Comparison of ENCODE assay signal across 25 cellular contexts in genomic region chr4:147122697-147123472, GRCh38.
DNase-seq lines count a peak whose midpoint lies in the region; ATAC-seq and TF ChIP-seq lines count a peak whose summit lies in the region.
"Had no signal": no experiment of that assay in that cellular context is flagged by ENCODE, and none has a peak within 500 bp of the region (broad histone marks: within the 10 kb centered on the region; RNA-seq: fewer than 3 reads in every experiment).

No MANE protein-coding gene starts in this region.

- H3K36me3 ChIP-seq in right atrium auricular region (no peaks in the 10 kb centered on the region), fibroblast of lung (ENCODE audit: control insufficient read depth, insufficient read depth, low read length) (no peaks in the 10 kb centered on the region), HAP-1 (replicated peaks) (no peaks in the 10 kb centered on the region), tibial artery (no peaks in the 10 kb centered on the region)
- H3K36me3 ChIP-seq: SJCRH30 had no signal

- H3K9me3 ChIP-seq in right atrium auricular region = no peaks in the 10 kb centered on the region
- H3K9me3 ChIP-seq in fibroblast of lung (ENCODE audit: control insufficient read depth, insufficient read depth, low read depth, low read length) = no peaks in the 10 kb centered on the region
- no peaks in the 10 kb centered on the region for H3K9me3 ChIP-seq in HAP-1
- no peaks in the 10 kb centered on the region for H3K9me3 ChIP-seq in tibial artery
- H3K9me3 ChIP-seq: Caco-2, SJCRH30 had no signal

- peaks cover 0 to 15% of the 10 kb centered on the region in 2 donors for H3K4me1 ChIP-seq in right atrium auricular region
- no peaks in the 10 kb centered on the region for H3K4me1 ChIP-seq in fibroblast of lung (ENCODE audit: control insufficient read depth, extremely low read depth, insufficient read depth, low read length)
- H3K4me1 ChIP-seq in HAP-1 = no peaks in the 10 kb centered on the region
- peaks cover 0 to 23% (median 6%) of the 10 kb centered on the region in 4 donors for H3K4me1 ChIP-seq in tibial artery
- H3K4me1 ChIP-seq: Caco-2, SJCRH30 had no signal

- H4K20me1 ChIP-seq in fibroblast of lung (ENCODE audit: control insufficient read depth, extremely low read depth, insufficient read depth, low read length) = no peaks in the 10 kb centered on the region

- peak overlapping the region; percentile 23 for H3K4me2 ChIP-seq in fibroblast of lung (ENCODE audit: extremely low read depth, insufficient read depth, low read length)
- H3K4me2 ChIP-seq: KMS-11 had no signal

- no peak overlapping the region for H2AFZ ChIP-seq in fibroblast of lung (ENCODE audit: low read length)

- H3K79me2 ChIP-seq in fibroblast of lung (ENCODE audit: control insufficient read depth, insufficient read depth, low read length) = no peaks in the 10 kb centered on the region

- intact Hi-C loops in Right ventricle myocardium superior (cut with DNase I) (no loop called here), tibial artery (cut with DNase I; ENCODE audit: low total_unique reads) (no loop called here)

- no peak overlapping the region for H3K9ac ChIP-seq in fibroblast of lung (ENCODE audit: insufficient read depth, low read length)
- H3K9ac ChIP-seq: KMS-11 had no signal

- H3K4me3 ChIP-seq in right atrium auricular region (no peak overlapping the region), fibroblast of lung (replicated peaks in 1 of 4; ENCODE audit: control extremely low read depth in 1 of 4, insufficient read depth in 1 of 4, low read depth in 3 of 4, low read length in 4 of 4) (no peak overlapping the region), HAP-1 (no peak overlapping the region), tibial artery (no peak overlapping the region)
- H3K4me3 ChIP-seq: GM12878, SJCRH30 had no signal

- TF ChIP-seq CTCF in right atrium auricular region (IDR thresholded peaks at IDR 0.05) (no peak), fibroblast of lung (conservative IDR thresholded peaks at IDR 0.05 in 1 of 2, IDR thresholded peaks at IDR 0.05 in 1 of 2; ENCODE audit: low read depth in 1 of 2, low read length in 2 of 2) (no peak), tibial artery (IDR thresholded peaks at IDR 0.05) (no peak)

- H3K27me3 ChIP-seq in right atrium auricular region = no peaks in the 10 kb centered on the region
- no peaks in the 10 kb centered on the region for H3K27me3 ChIP-seq in fibroblast of lung (ENCODE audit: control insufficient read depth, insufficient read depth, low read length)
- no peaks in the 10 kb centered on the region for H3K27me3 ChIP-seq in HAP-1 (ENCODE audit: low read depth)
- H3K27me3 ChIP-seq in tibial artery = no peaks in the 10 kb centered on the region
- H3K27me3 ChIP-seq: SJCRH30 had no signal

- DNase-seq in Right ventricle myocardium superior = no peak
- no peak for DNase-seq in right atrium auricular region (ENCODE audit: low spot score)
- DNase-seq in amniotic epithelial cell (ENCODE audit: low read depth) = peak; percentile 7
- DNase-seq in fibroblast of lung (ENCODE audit: low read depth in 2 of 2) = peak in 1 of 2 donors; percentile 81
- DNase-seq in myocyte (ENCODE audit: low read depth) = peak; percentile 25
- DNase-seq in middle frontal gyrus (ENCODE audit: extremely low spot score, low spot score) = no peak
- no peak for DNase-seq in HAP-1 (ENCODE audit: low spot score in 2 of 2)
- DNase-seq in tibial artery = no peak
- DNase-seq: 8988T; ACHN; AML-193; C1 segment of cervical spinal cord; Caco-2; CD8-positive, alpha-beta T cell; MM.1S; NCI-H2029; NCI-H446 treated with DMSO at 0.1 percent for 48 hours; NCI-H526; NCI-H82; NK-92 treated with Interleukin-12 subunit alpha and Interleukin-12 subunit beta, amount 100 ng/mL, for 24 hours; PC-3; SJCRH30 had no signal

- H3K27ac ChIP-seq in right atrium auricular region (peak overlapping the region in 1 of 2 donors; percentile 58), fibroblast of lung (ENCODE audit: insufficient read depth, low read length) (no peak overlapping the region), tibial artery (no peak overlapping the region)
- H3K27ac ChIP-seq: KMS-11, SJCRH30 had no signal

- in situ Hi-C loops in HAP-1 (cut with MboI; ENCODE audit: low sequenced_read_pairs) = no loop called here

- ATAC-seq in Right ventricle myocardium superior (ENCODE audit: poor library complexity) = peak; percentile 46
- ATAC-seq: CD8-positive, alpha-beta T cell; GM12878; HCT116; PC-3 had no signal

Comparison
In these comparisons a context has a peak if more than half of its experiments do, and no peak if none do; other contexts are left out.
1. DNase-seq: peak in amniotic epithelial cell (single experiment) and myocyte (single experiment); none in Right ventricle myocardium superior (single experiment), right atrium auricular region (single experiment), middle frontal gyrus (single experiment), HAP-1 (0 of 2) and tibial artery (0 of 2).